In genomic region chr15:57255751-57256150, GRCh38 we compare ENCODE assay signal across 22 cellular contexts.
"Had no signal": no experiment of that assay in that cellular context is flagged by ENCODE, and none has a peak within 500 bp of the region (broad histone marks: within the 10 kb centered on the region; RNA-seq: fewer than 3 reads in every experiment).

No MANE protein-coding gene starts in this region.

- H3K4me1 ChIP-seq: testis had no signal

- H3K9me3 Mint-ChIP-seq: activated naive CD4-positive, alpha-beta T cell treated with anti-CD3 and anti-CD28 coated beads, Interleukin-2, amount 50 U/mL, for 72 hours; effector memory CD8-positive, alpha-beta T cell; naive thymus-derived CD4-positive, alpha-beta T cell; type B pancreatic cell had no signal

- DNase-seq: activated CD4-positive, alpha-beta T cell treated with anti-CD3 and anti-CD28 coated beads, Interleukin-2, amount 50 U/mL, for 1 hour; activated T-cell treated with anti-CD3 and anti-CD28 coated beads, Interleukin-2, amount 50 U/mL, for 1 hour; aorta; central memory CD4-positive, alpha-beta T cell; effector memory CD8-positive, alpha-beta T cell; hypothalamus; left cardiac atrium; mesenchymal stem cell; naive thymus-derived CD4-positive, alpha-beta T cell; retina; spleen; stimulated activated CD4-positive, alpha-beta T cell treated with anti-CD3 and anti-CD28 coated beads, Interleukin-4, amount 100 ng/mL, for 1 hour; stimulated activated naive CD4-positive, alpha-beta T cell; T-helper 17 cell; testis had no signal

- H3K27ac Mint-ChIP-seq: activated naive CD4-positive, alpha-beta T cell treated with anti-CD3 and anti-CD28 coated beads, Interleukin-2, amount 50 U/mL, for 72 hours; effector memory CD8-positive, alpha-beta T cell; T-helper 17 cell; type B pancreatic cell had no signal

- H3K27me3 ChIP-seq: esophagus muscularis mucosa, spleen, testis, vagina had no signal

- H3K27ac ChIP-seq: esophagus muscularis mucosa, spleen, testis, vagina had no signal

- ATAC-seq: activated CD4-positive, CD25-positive, alpha-beta regulatory T cell treated with anti-CD3 and anti-CD28 coated beads, Interleukin-2, amount 50 U/mL, for 24 hours; activated naive CD4-positive, alpha-beta T cell treated with anti-CD3 and anti-CD28 coated beads, Interleukin-2, amount 50 U/mL, for 72 hours; effector memory CD8-positive, alpha-beta T cell; naive thymus-derived CD4-positive, alpha-beta T cell; T-helper 17 cell had no signal

- H3K4me3 ChIP-seq: esophagus muscularis mucosa, spleen, testis, vagina had no signal

- H3K4me3 Mint-ChIP-seq: brain; effector memory CD8-positive, alpha-beta T cell; naive thymus-derived CD4-positive, alpha-beta T cell; T-helper 17 cell; type B pancreatic cell had no signal

- H3K27me3 Mint-ChIP-seq: brain; effector memory CD8-positive, alpha-beta T cell; naive thymus-derived CD4-positive, alpha-beta T cell; progenitor cell of endocrine pancreas; T-helper 17 cell; type B pancreatic cell had no signal

- H3K9me3 ChIP-seq: esophagus muscularis mucosa, spleen, testis, vagina had no signal
